Comparison of ENCODE assay signal across 10 cellular contexts in genomic region chr2:73292316-73292905, GRCh38. TPM values are rescaled to one million over a fixed set of nuclear protein-coding genes. Genes with fewer than 3 reads are reported as not detected.
A peak's percentile ranks its signal among the peaks of the same experiment; 100 is the strongest.
DNase-seq lines count a peak whose midpoint lies in the region; ATAC-seq and TF ChIP-seq lines count a peak whose summit lies in the region.
"Had no signal": no experiment of that assay in that cellular context is flagged by ENCODE, and none has a peak within 500 bp of the region (broad histone marks: within the 10 kb centered on the region; RNA-seq: fewer than 3 reads in every experiment).

No MANE protein-coding gene starts in this region.

- no peak for ATAC-seq in left cardiac atrium
- ATAC-seq: gastrocnemius medialis had no signal

- DNase-seq in DMS 273 (lab: John Stamatoyannopoulos, UW; ENCODE audit: unreplicated experiment) = peak; percentile 57
- no peak for DNase-seq in DMS 273 treated with DMSO at 0.1 percent for 48 hours (lab: John Stamatoyannopoulos, UW)
- DNase-seq in ELF-1 (ENCODE audit: low read depth, low spot score) = peak; percentile 14
- no peak for DNase-seq in activated T-helper 1 cell treated with anti-CD3 and anti-CD28 coated beads, Interleukin-12 subunit alpha, Interleukin-12 subunit beta, Interleukin-2, Interleukin-4 antibody, amounts not matched to agents 30 ng/mL and 10 ng/mL and 1 ng/mL, durations not matched to agents 14 hours and 24 hours and 36 hours (ENCODE audit: low spot score)
- no peak for DNase-seq in immature natural killer cell
- DNase-seq in left cardiac atrium = no peak
- no peak for DNase-seq in hypothalamus (lab: John Stamatoyannopoulos, UW)
- no peak for DNase-seq in foreskin fibroblast
- DNase-seq: gastrocnemius medialis, NCI-H1436 treated with DMSO at 0.1 percent for 48 hours had no signal

- no peaks in the 10 kb centered on the region for H3K9me3 Mint-ChIP-seq in activated T-helper 1 cell treated with anti-CD3 and anti-CD28 coated beads, Interleukin-12 subunit alpha, Interleukin-12 subunit beta, Interleukin-2, Interleukin-4 antibody, amounts not matched to agents 30 ng/mL and 10 ng/mL and 1 ng/mL, durations not matched to agents 14 hours and 24 hours and 36 hours
- no peaks in the 10 kb centered on the region for H3K9me3 Mint-ChIP-seq in immature natural killer cell

- H3K27me3 Mint-ChIP-seq in activated T-helper 1 cell treated with anti-CD3 and anti-CD28 coated beads, Interleukin-12 subunit alpha, Interleukin-12 subunit beta, Interleukin-2, Interleukin-4 antibody, amounts not matched to agents 30 ng/mL and 10 ng/mL and 1 ng/mL, durations not matched to agents 14 hours and 24 hours and 36 hours (ENCODE audit: insufficient read depth) = peaks cover 73% of the 10 kb centered on the region
- peaks cover 23 to 49% (median 24%) of the 10 kb centered on the region in 3 donors for H3K27me3 Mint-ChIP-seq in immature natural killer cell (ENCODE audit: low read depth in 3 of 3)

- intact Hi-C loops in activated T-helper 1 cell treated with anti-CD3 and anti-CD28 coated beads, Interleukin-12 subunit alpha, Interleukin-12 subunit beta, Interleukin-2, Interleukin-4 antibody, amounts not matched to agents 30 ng/mL and 10 ng/mL and 1 ng/mL, durations not matched to agents 14 hours and 24 hours and 36 hours (cut with micrococcal nuclease) = loop anchor here (2.0 to 10.0 kb wide), 6 partner anchors 180 to 1665 kb away; partner anchors contain the start of genes EMX1, POLE4, RAB11FIP5 and SEMA4F
- intact Hi-C loops in left cardiac atrium (cut with DNase I) = no loop called here

- H3K36me3 Mint-ChIP-seq in activated T-helper 1 cell treated with anti-CD3 and anti-CD28 coated beads, Interleukin-12 subunit alpha, Interleukin-12 subunit beta, Interleukin-2, Interleukin-4 antibody, amounts not matched to agents 30 ng/mL and 10 ng/mL and 1 ng/mL, durations not matched to agents 14 hours and 24 hours and 36 hours (ENCODE audit: low read depth) = peaks cover 2% of the 10 kb centered on the region
- H3K36me3 Mint-ChIP-seq in immature natural killer cell = no peaks in the 10 kb centered on the region

- peak overlapping the region; percentile 73 for H3K4me3 Mint-ChIP-seq in activated T-helper 1 cell treated with anti-CD3 and anti-CD28 coated beads, Interleukin-12 subunit alpha, Interleukin-12 subunit beta, Interleukin-2, Interleukin-4 antibody, amounts not matched to agents 30 ng/mL and 10 ng/mL and 1 ng/mL, durations not matched to agents 14 hours and 24 hours and 36 hours
- H3K4me3 Mint-ChIP-seq in immature natural killer cell = peak overlapping the region; percentile 47 to 70 (median 68)

- H3K4me3 ChIP-seq in foreskin fibroblast (ENCODE audit: low read depth in 1 of 2, low read length in 2 of 2) = no peak overlapping the region

- no peak overlapping the region for H3K27ac Mint-ChIP-seq in activated T-helper 1 cell treated with anti-CD3 and anti-CD28 coated beads, Interleukin-12 subunit alpha, Interleukin-12 subunit beta, Interleukin-2, Interleukin-4 antibody, amounts not matched to agents 30 ng/mL and 10 ng/mL and 1 ng/mL, durations not matched to agents 14 hours and 24 hours and 36 hours
- no peak overlapping the region for H3K27ac Mint-ChIP-seq in immature natural killer cell

- H3K4me1 Mint-ChIP-seq in activated T-helper 1 cell treated with anti-CD3 and anti-CD28 coated beads, Interleukin-12 subunit alpha, Interleukin-12 subunit beta, Interleukin-2, Interleukin-4 antibody, amounts not matched to agents 30 ng/mL and 10 ng/mL and 1 ng/mL, durations not matched to agents 14 hours and 24 hours and 36 hours (ENCODE audit: low read depth) = peaks cover 14% of the 10 kb centered on the region
- H3K4me1 Mint-ChIP-seq in immature natural killer cell = peaks cover 10 to 16% of the 10 kb centered on the region in 2 donors

- TF ChIP-seq CTCF in foreskin fibroblast (IDR thresholded peaks at IDR 0.05; ENCODE audit: low read depth, low read length) = no peak

RNA-seq across cellular contexts. Expression of gene EGR4, which starts 0.9 kb away (rescaled TPM):
- total RNA-seq in activated T-helper 1 cell treated with anti-CD3 and anti-CD28 coated beads, Interleukin-12 subunit alpha, Interleukin-12 subunit beta, Interleukin-2, Interleukin-4 antibody, amounts not matched to agents 30 ng/mL and 10 ng/mL and 1 ng/mL, durations not matched to agents 14 hours and 24 hours and 36 hours = 1.9 TPM in 2 replicates
- polyA plus RNA-seq in immature natural killer cell = not detected
- not detected for total RNA-seq in left cardiac atrium
- total RNA-seq: gastrocnemius medialis had no signal

RNA-seq across cellular contexts. Expression of gene FBXO41, which starts 8.1 kb away (rescaled TPM):
- total RNA-seq in activated T-helper 1 cell treated with anti-CD3 and anti-CD28 coated beads, Interleukin-12 subunit alpha, Interleukin-12 subunit beta, Interleukin-2, Interleukin-4 antibody, amounts not matched to agents 30 ng/mL and 10 ng/mL and 1 ng/mL, durations not matched to agents 14 hours and 24 hours and 36 hours = 29.3 and 30.9 TPM in 2 replicates
- 1 to 10 TPM in 1 of 3 donors, under 1 TPM in 1, not detected in 1; 0.40 to 1.2 TPM for polyA plus RNA-seq in immature natural killer cell
- total RNA-seq in left cardiac atrium = 1 to 10 TPM; 2.0 to 2.3 TPM

RNA-seq across cellular contexts. Expression of gene CCT7, which starts 58.3 kb away (rescaled TPM):
- total RNA-seq in activated T-helper 1 cell treated with anti-CD3 and anti-CD28 coated beads, Interleukin-12 subunit alpha, Interleukin-12 subunit beta, Interleukin-2, Interleukin-4 antibody, amounts not matched to agents 30 ng/mL and 10 ng/mL and 1 ng/mL, durations not matched to agents 14 hours and 24 hours and 36 hours = 631 and 648 TPM in 2 replicates
- polyA plus RNA-seq in immature natural killer cell = 100 to 1,000 TPM; 240 to 379 (median 277) TPM
- total RNA-seq in left cardiac atrium = 100 to 1,000 TPM; 181 to 184 TPM

RNA-seq across cellular contexts. Expression of gene PRADC1, which starts 59.4 kb away (rescaled TPM):
- 16.6 and 18.6 TPM in 2 replicates for total RNA-seq in activated T-helper 1 cell treated with anti-CD3 and anti-CD28 coated beads, Interleukin-12 subunit alpha, Interleukin-12 subunit beta, Interleukin-2, Interleukin-4 antibody, amounts not matched to agents 30 ng/mL and 10 ng/mL and 1 ng/mL, durations not matched to agents 14 hours and 24 hours and 36 hours
- polyA plus RNA-seq in immature natural killer cell = 10 to 100 TPM; 34.1 to 70.2 (median 62.6) TPM
- 10 to 100 TPM; 76.2 to 79.6 TPM for total RNA-seq in left cardiac atrium

Comparison
In these comparisons a context has a peak if more than half of its experiments do, and no peak if none do; other contexts are left out.
1. DNase-seq: peak in DMS 273 (single experiment) and ELF-1 (single experiment); none in DMS 273 treated with DMSO at 0.1 percent for 48 hours (single experiment), activated T-helper 1 cell treated with anti-CD3 and anti-CD28 coated beads, Interleukin-12 subunit alpha, Interleukin-12 subunit beta, Interleukin-2, Interleukin-4 antibody, amounts not matched to agents 30 ng/mL and 10 ng/mL and 1 ng/mL, durations not matched to agents 14 hours and 24 hours and 36 hours (single experiment), immature natural killer cell (0 of 3), left cardiac atrium (single experiment), hypothalamus (0 of 51) and foreskin fibroblast (0 of 2).